8 cellular contexts compared by ENCODE assay signal in genomic region chr18:49399003-49399402, GRCh38.
DNase-seq lines count a peak whose midpoint lies in the region; ATAC-seq and TF ChIP-seq lines count a peak whose summit lies in the region.

No MANE protein-coding gene starts in this region.

- H3K4me3 Mint-ChIP-seq in activated CD8-positive, alpha-beta T cell treated with anti-CD3 and anti-CD28 coated beads, Interleukin-2, amount 10 ng/mL, durations not matched to agents 7 days and 5 days = no peak overlapping the region
- H3K4me3 Mint-ChIP-seq in neural crest cell = no peak overlapping the region

- CTCF ChIA-PET in activated CD8-positive, alpha-beta T cell treated with anti-CD3 and anti-CD28 coated beads, Interleukin-2, amount 10 ng/mL, durations not matched to agents 7 days and 5 days (lab: Charles Lee) = no interaction called here

- no peaks in the 10 kb centered on the region for H3K4me1 ChIP-seq in BE2C

- no peaks in the 10 kb centered on the region for H3K9me3 ChIP-seq in BE2C

- H3K4me1 Mint-ChIP-seq in activated CD8-positive, alpha-beta T cell treated with anti-CD3 and anti-CD28 coated beads, Interleukin-2, amount 10 ng/mL, durations not matched to agents 7 days and 5 days (ENCODE audit: low read depth) = peaks cover 36% of the 10 kb centered on the region
- H3K4me1 Mint-ChIP-seq in neural crest cell = peaks cover 10% of the 10 kb centered on the region

- TF ChIP-seq CTCF in neural crest cell (conservative IDR thresholded peaks at IDR 0.05) (no peak), BE2C (IDR thresholded peaks at IDR 0.05; ENCODE audit: low read depth, low read length) (no peak)

- no peaks in the 10 kb centered on the region for H3K27me3 ChIP-seq in BE2C

- H3K27me3 Mint-ChIP-seq in activated CD8-positive, alpha-beta T cell treated with anti-CD3 and anti-CD28 coated beads, Interleukin-2, amount 10 ng/mL, durations not matched to agents 7 days and 5 days (ENCODE audit: low read depth) = no peaks in the 10 kb centered on the region
- no peaks in the 10 kb centered on the region for H3K27me3 Mint-ChIP-seq in neural crest cell (ENCODE audit: low read depth)

- no peak for DNase-seq in activated CD8-positive, alpha-beta T cell treated with anti-CD3 and anti-CD28 coated beads, Interleukin-2, amount 10 ng/mL, durations not matched to agents 7 days and 5 days
- DNase-seq in neural crest cell (ENCODE audit: low read depth, low spot score) = no peak
- no peak for DNase-seq in hepatic stellate cell (ENCODE audit: low spot score)
- no peak for DNase-seq in BE2C
- DNase-seq in mucosa of gallbladder (ENCODE audit: low spot score) = no peak

- POLR2A ChIA-PET in activated CD8-positive, alpha-beta T cell treated with anti-CD3 and anti-CD28 coated beads, Interleukin-2, amount 10 ng/mL, durations not matched to agents 7 days and 5 days (lab: Charles Lee) = no interaction called here

- H3K9me3 Mint-ChIP-seq in activated CD8-positive, alpha-beta T cell treated with anti-CD3 and anti-CD28 coated beads, Interleukin-2, amount 10 ng/mL, durations not matched to agents 7 days and 5 days (ENCODE audit: insufficient read depth) = no peaks in the 10 kb centered on the region
- peaks cover 8% of the 10 kb centered on the region for H3K9me3 Mint-ChIP-seq in neural crest cell

- H3K4me3 ChIP-seq in BE2C (ENCODE audit: low read depth, low read length) = no peak overlapping the region

- ATAC-seq in GM18858 (IDR thresholded peaks at IDR 0.05; ENCODE audit: unreplicated experiment) (peak; percentile 70), HG02798 (IDR thresholded peaks at IDR 0.05; ENCODE audit: poor library complexity, unreplicated experiment) (peak; percentile 46), HG03439 (IDR thresholded peaks at IDR 0.05; ENCODE audit: unreplicated experiment) (no peak)
- ATAC-seq in activated CD8-positive, alpha-beta T cell treated with anti-CD3 and anti-CD28 coated beads, Interleukin-2, amount 10 ng/mL, durations not matched to agents 7 days and 5 days = no peak

- peaks cover 15% of the 10 kb centered on the region for H3K36me3 Mint-ChIP-seq in activated CD8-positive, alpha-beta T cell treated with anti-CD3 and anti-CD28 coated beads, Interleukin-2, amount 10 ng/mL, durations not matched to agents 7 days and 5 days (ENCODE audit: low read depth)
- peaks cover 10% of the 10 kb centered on the region for H3K36me3 Mint-ChIP-seq in neural crest cell (ENCODE audit: low read depth)

- H3K36me3 ChIP-seq in BE2C = no peaks in the 10 kb centered on the region

- peak overlapping the region; percentile 48 for H3K27ac Mint-ChIP-seq in activated CD8-positive, alpha-beta T cell treated with anti-CD3 and anti-CD28 coated beads, Interleukin-2, amount 10 ng/mL, durations not matched to agents 7 days and 5 days
- H3K27ac Mint-ChIP-seq in neural crest cell (ENCODE audit: unreplicated experiment) = peak overlapping the region; percentile 2

Comparison
In these comparisons a context has a peak if more than half of its experiments do, and no peak if none do; other contexts are left out.
1. ATAC-seq: peak in GM18858 (single experiment) and HG02798 (single experiment); none in activated CD8-positive, alpha-beta T cell treated with anti-CD3 and anti-CD28 coated beads, Interleukin-2, amount 10 ng/mL, durations not matched to agents 7 days and 5 days (single experiment) and HG03439 (single experiment).